ENCODE assay signal across 1 cellular context in genomic region chr14:89908712-89909450, GRCh38.
TF ChIP-seq lines count a peak whose summit lies in the region.

No MANE protein-coding gene starts in this region.

TF ChIP-seq in GM12878, 131 proteins besides CTCF, POLR2A, EP300 and RAD21 (continued from another document):
- TF ChIP-seq ZBTB40 (IDR thresholded peaks at IDR 0.05; ENCODE audit: borderline replicate concordance) (no peak), BRCA1 (IDR thresholded peaks at IDR 0.05; ENCODE audit: low read depth, low read length) (no peak)
